13 cellular contexts compared by ENCODE assay signal in genomic region chr17:78159575-78160158, GRCh38. TPM values are rescaled to one million over a fixed set of nuclear protein-coding genes. Genes with fewer than 3 reads are reported as not detected.
DNase-seq lines count a peak whose midpoint lies in the region; ATAC-seq and TF ChIP-seq lines count a peak whose summit lies in the region.
"Had no signal": no experiment of that assay in that cellular context is flagged by ENCODE, and none has a peak within 500 bp of the region (broad histone marks: within the 10 kb centered on the region; RNA-seq: fewer than 3 reads in every experiment).

No MANE protein-coding gene starts in this region.

- TF ChIP-seq POLR2A in uterus (IDR thresholded peaks at IDR 0.05): no peak

- H3K4me3 ChIP-seq in uterus: no peak overlapping the region

- H3K4me1 ChIP-seq in uterus: no peaks in the 10 kb centered on the region

- no peaks in the 10 kb centered on the region for H3K27me3 Mint-ChIP-seq in activated T-helper 17 cell treated with anti-CD3 and anti-CD28 coated beads, Interleukin-2, amount 50 U/mL, for 72 hours

- peak overlapping the region; percentile 60 for H3K4me3 Mint-ChIP-seq in activated T-helper 17 cell treated with anti-CD3 and anti-CD28 coated beads, Interleukin-2, amount 50 U/mL, for 72 hours

- peaks cover 7% of the 10 kb centered on the region for H3K36me3 Mint-ChIP-seq in activated T-helper 17 cell treated with anti-CD3 and anti-CD28 coated beads, Interleukin-2, amount 50 U/mL, for 72 hours (ENCODE audit: low read depth)

- H3K36me3 ChIP-seq in uterus: no peaks in the 10 kb centered on the region

- no peak for TF ChIP-seq CTCF in uterus (IDR thresholded peaks at IDR 0.05)

- H3K27me3 ChIP-seq in uterus: no peaks in the 10 kb centered on the region

- H3K27ac Mint-ChIP-seq in activated T-helper 17 cell treated with anti-CD3 and anti-CD28 coated beads, Interleukin-2, amount 50 U/mL, for 72 hours: peak overlapping the region; percentile 92

- peaks cover 12% of the 10 kb centered on the region for H3K4me1 Mint-ChIP-seq in activated T-helper 17 cell treated with anti-CD3 and anti-CD28 coated beads, Interleukin-2, amount 50 U/mL, for 72 hours

- no peaks in the 10 kb centered on the region for H3K9me3 ChIP-seq in uterus

- ATAC-seq in HG02884 (IDR thresholded peaks at IDR 0.05; ENCODE audit: unreplicated experiment): peak; percentile 49
- peak; percentile 89 for ATAC-seq in activated T-helper 17 cell treated with anti-CD3 and anti-CD28 coated beads, Interleukin-2, amount 50 U/mL, for 72 hours (replicated peaks)

- DNase-seq in NOMO-1 treated with DMSO at 0.1 percent for 48 hours (lab: John Stamatoyannopoulos, UW; ENCODE audit: unreplicated experiment) (peak; percentile 43), NOMO-1 treated with dmso at 0.1 percent for 144 hours (lab: John Stamatoyannopoulos, UW; ENCODE audit: unreplicated experiment) (no peak), renal cortical epithelial cell (ENCODE audit: low read depth) (peak; percentile 63), posterior cingulate gyrus (no peak), NCI-H82 (lab: John Stamatoyannopoulos, UW) (no peak), uterus (no peak)
- DNase-seq: activated effector memory CD4-positive, alpha-beta T cell treated with Interleukin-2 at 50 U/mL for 16 hours; MM.1S; stimulated activated CD4-positive, alpha-beta T cell treated with anti-CD3 and anti-CD28 coated beads, Interleukin-4, amount 100 ng/mL, for 1 hour had no signal

- intact Hi-C loops in posterior cingulate gyrus (cut with DNase I) (no loop called here), uterus (cut with DNase I; ENCODE audit: low total_unique reads) (no loop called here)

- H3K27ac ChIP-seq in uterus: no peak overlapping the region
- H3K27ac ChIP-seq: 22Rv1 had no signal

- no peaks in the 10 kb centered on the region for H3K9me3 Mint-ChIP-seq in activated T-helper 17 cell treated with anti-CD3 and anti-CD28 coated beads, Interleukin-2, amount 50 U/mL, for 72 hours

RNA-seq across cellular contexts. Expression of gene SYNGR2, which starts 8.7 kb away (rescaled TPM):
- 100 to 1,000 TPM in 1 of 2 donors, 10 to 100 TPM in 1; 90.4 to 118 TPM for total RNA-seq in activated T-helper 17 cell treated with anti-CD3 and anti-CD28 coated beads, Interleukin-2, amount 50 U/mL, for 72 hours
- 47.6 and 77.7 TPM in 2 replicates for total RNA-seq in renal cortical epithelial cell
- total RNA-seq in uterus: 10 to 100 TPM; 16.7 to 83.2 (median 49.1) TPM

RNA-seq across cellular contexts. Expression of gene C17orf99, which starts 13.5 kb away (rescaled TPM):
- total RNA-seq in activated T-helper 17 cell treated with anti-CD3 and anti-CD28 coated beads, Interleukin-2, amount 50 U/mL, for 72 hours: under 1 TPM; 0.67 to 0.82 TPM
- not detected in 2 replicates for total RNA-seq in renal cortical epithelial cell
- under 1 TPM in 1 of 4 donors, not detected in 3; 0.62 TPM for total RNA-seq in uterus
- total RNA-seq: SK-MEL-5 had no signal

RNA-seq across cellular contexts. Expression of gene TK1, which starts 27.2 kb away (rescaled TPM):
- total RNA-seq in activated T-helper 17 cell treated with anti-CD3 and anti-CD28 coated beads, Interleukin-2, amount 50 U/mL, for 72 hours: 100 to 1,000 TPM; 149 to 181 TPM
- total RNA-seq in renal cortical epithelial cell (4.3 and 54.5 TPM in 2 replicates), uterus (10 to 100 TPM in 1 of 4 donors, 1 to 10 TPM in 1, not detected in 2; 1.4 to 40.8 TPM)

RNA-seq across cellular contexts. Expression of gene AFMID, which starts 27.5 kb away (rescaled TPM):
- 10 to 100 TPM; 44.2 to 59.4 TPM for total RNA-seq in activated T-helper 17 cell treated with anti-CD3 and anti-CD28 coated beads, Interleukin-2, amount 50 U/mL, for 72 hours
- total RNA-seq in renal cortical epithelial cell (27.6 and 28.7 TPM in 2 replicates), uterus (10 to 100 TPM; 21.2 to 38.4 (median 23.7) TPM)

RNA-seq across cellular contexts. Expression of gene TMC8, which starts 29.1 kb away (rescaled TPM):
- total RNA-seq in activated T-helper 17 cell treated with anti-CD3 and anti-CD28 coated beads, Interleukin-2, amount 50 U/mL, for 72 hours: 100 to 1,000 TPM; 126 to 250 TPM
- 0.05 TPM in 1 of 2 replicates, not detected in the other for total RNA-seq in renal cortical epithelial cell
- total RNA-seq in uterus: 10 to 100 TPM in 1 of 4 donors, 1 to 10 TPM in 2, under 1 TPM in 1; 0.51 to 20.1 (median 3.1) TPM

Comparison
In these comparisons a context has a peak if more than half of its experiments do, and no peak if none do; other contexts are left out.
1. DNase-seq: peak in NOMO-1 treated with DMSO at 0.1 percent for 48 hours (single experiment) and renal cortical epithelial cell (single experiment); none in NOMO-1 treated with dmso at 0.1 percent for 144 hours (single experiment), posterior cingulate gyrus (0 of 10), NCI-H82 (single experiment) and uterus (0 of 2).